Comparison of ENCODE assay signal across 15 cellular contexts in the genomic region with DNA sequence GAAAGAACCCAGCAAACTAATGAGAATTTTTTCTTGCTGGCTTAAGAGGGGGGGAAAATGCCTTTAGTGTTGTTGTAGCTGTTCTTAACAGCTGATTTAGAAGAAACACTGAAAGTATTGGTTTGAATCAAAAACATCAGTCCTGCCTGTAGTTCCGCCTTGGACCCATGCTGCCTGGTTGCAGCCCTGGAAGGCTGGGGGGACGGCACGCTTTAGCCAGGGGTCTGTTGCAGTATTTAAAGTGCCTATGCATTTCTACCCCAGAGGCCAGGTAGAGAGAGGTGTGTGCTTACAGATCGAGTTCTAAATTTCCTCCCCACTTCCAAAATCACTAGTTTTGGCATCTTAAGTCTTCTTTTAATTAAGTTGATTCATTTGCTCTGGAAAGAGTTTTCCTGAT.
"Had no signal": no experiment of that assay in that cellular context is flagged by ENCODE, and none has a peak within 500 bp of the region (broad histone marks: within the 10 kb centered on the region; RNA-seq: fewer than 3 reads in every experiment).

No MANE protein-coding gene starts in this region.

- DNase-seq: activated CD4-positive, CD25-positive, alpha-beta regulatory T cell treated with anti-CD3 and anti-CD28 coated beads, Interleukin-2, amount 50 U/mL, for 72 hours; activated naive CD4-positive, alpha-beta T cell treated with anti-CD3 and anti-CD28 coated beads, Interleukin-2, amount 10 ng/mL, durations not matched to agents 7 days and 5 days; activated T-cell treated with anti-CD3 and anti-CD28 coated beads for 4 hours; dorsolateral prefrontal cortex; endodermal cell; heart right ventricle; midbrain; stimulated activated CD4-positive, alpha-beta T cell treated with anti-CD3 and anti-CD28 coated beads, Interleukin-15, amount 100 ng/mL, for 24 hours; stimulated activated CD4-positive, alpha-beta T cell treated with anti-CD3 and anti-CD28 coated beads, Interleukin-4, amount 100 ng/mL, for 1 hour; stimulated activated naive CD4-positive, alpha-beta T cell; transverse colon had no signal

- H3K9me3 ChIP-seq: ascending aorta, gastroesophageal sphincter, heart right ventricle, transverse colon had no signal

- H3K4me3 ChIP-seq: ascending aorta, dorsolateral prefrontal cortex, gastroesophageal sphincter, heart right ventricle, lung, transverse colon had no signal

- H3K4me3 Mint-ChIP-seq: activated naive CD4-positive, alpha-beta T cell treated with anti-CD3 and anti-CD28 coated beads, Interleukin-2, amount 10 ng/mL, durations not matched to agents 7 days and 5 days; endodermal cell; T-helper 2 cell treated with Interferon-gamma antibody and Interleukin-4, amounts not matched to agents 5 μg/mL and 100 μg/mL, for 36 hours had no signal

- H3K27ac ChIP-seq: gastroesophageal sphincter, transverse colon had no signal

- H3K27me3 ChIP-seq: ascending aorta, dorsolateral prefrontal cortex, gastroesophageal sphincter, heart right ventricle, transverse colon had no signal

- H3K36me3 ChIP-seq: ascending aorta, gastroesophageal sphincter, heart right ventricle, transverse colon had no signal

- H3K27me3 Mint-ChIP-seq: activated naive CD4-positive, alpha-beta T cell treated with anti-CD3 and anti-CD28 coated beads, Interleukin-2, amount 10 ng/mL, durations not matched to agents 7 days and 5 days had no signal

- ATAC-seq: gastroesophageal sphincter had no signal

- H3K36me3 Mint-ChIP-seq: activated naive CD4-positive, alpha-beta T cell treated with anti-CD3 and anti-CD28 coated beads, Interleukin-2, amount 10 ng/mL, durations not matched to agents 7 days and 5 days had no signal

- H3K9me3 Mint-ChIP-seq: activated naive CD4-positive, alpha-beta T cell treated with anti-CD3 and anti-CD28 coated beads, Interleukin-2, amount 10 ng/mL, durations not matched to agents 7 days and 5 days; T-helper 2 cell treated with Interferon-gamma antibody and Interleukin-4, amounts not matched to agents 5 μg/mL and 100 μg/mL, for 36 hours had no signal

- H3K27ac Mint-ChIP-seq: activated naive CD4-positive, alpha-beta T cell treated with anti-CD3 and anti-CD28 coated beads, Interleukin-2, amount 10 ng/mL, durations not matched to agents 7 days and 5 days; endodermal cell; T-helper 2 cell treated with Interferon-gamma antibody and Interleukin-4, amounts not matched to agents 5 μg/mL and 100 μg/mL, for 36 hours had no signal
